ENCODE assay signal across 24 cellular contexts in the genomic region with DNA sequence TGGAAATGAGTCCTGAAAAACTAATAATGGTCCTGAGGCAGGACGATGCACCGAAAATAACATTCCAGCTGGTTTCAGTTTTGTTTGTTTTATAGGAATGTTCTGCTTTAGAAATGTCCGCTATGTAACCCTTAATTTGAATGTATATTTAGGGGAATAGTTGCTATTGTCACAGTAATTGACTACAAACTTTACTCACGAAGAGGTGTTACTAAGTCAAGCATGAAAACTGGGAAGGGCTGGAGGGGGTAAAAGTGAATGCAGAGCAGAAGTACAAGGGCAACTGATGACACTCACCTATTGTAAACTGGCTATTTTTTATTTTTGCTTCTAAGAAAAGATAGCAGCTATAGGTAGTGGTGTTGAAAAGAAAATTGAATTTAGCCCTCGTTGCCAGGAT.
DNase-seq lines count a peak whose midpoint lies in the region; ATAC-seq, FAIRE-seq and TF ChIP-seq lines count a peak whose summit lies in the region.
"Had no signal": no experiment of that assay in that cellular context is flagged by ENCODE, and none has a peak within 500 bp of the region (broad histone marks: within the 10 kb centered on the region; RNA-seq: fewer than 3 reads in every experiment).

No MANE protein-coding gene starts in this region.

- no peaks in the 10 kb centered on the region for H3F3A ChIP-seq in GM23338 (replicated peaks; ENCODE audit: low read depth)

- ATAC-seq in GM23338 (peak; percentile 79), K562 (no peak), psoas muscle (no peak)
- ATAC-seq: HCT116 had no signal

- H3K79me2 ChIP-seq in GM23338 (replicated peaks; ENCODE audit: insufficient read depth) (no peaks in the 10 kb centered on the region), K562 (ENCODE audit: control insufficient read depth, insufficient read depth, low read length) (no peaks in the 10 kb centered on the region)

- H3K27me3 Mint-ChIP-seq in GM23338 (ENCODE audit: insufficient read depth, low read depth, poor library complexity), result peaks cover 2% of the 10 kb centered on the region

- 0 out of 3 replicates have a peak, but pooled peaks cover 5% of the 10 kb centered on the region for H3K36me3 Mint-ChIP-seq in GM23338 (ENCODE audit: low read depth)

- WGBS in K562 (ENCODE audit: insufficient coverage, low coverage, missing lambda C conversion rate), result 69% methylated on average over 5 of the region's 5 CpGs
- WGBS in psoas muscle, 3 donors, result 47 to 60% (median 55%) methylated on average over 5 of the region's 5 CpGs

- no peaks in the 10 kb centered on the region for H3K9me3 ChIP-seq in MG63
- H3K9me3 ChIP-seq in K562 (replicated peaks; ENCODE audit: control insufficient read depth, insufficient read depth, low read depth, low read length), result 0 out of 2 replicates have a peak, but pooled peaks cover 1% of the 10 kb centered on the region
- no peaks in the 10 kb centered on the region for H3K9me3 ChIP-seq in iPS-20b (ENCODE audit: insufficient read depth, low read depth, low read length)
- no peaks in the 10 kb centered on the region for H3K9me3 ChIP-seq in psoas muscle

- H3K36me3 ChIP-seq in GM23338 (ENCODE audit: insufficient read depth) (no peaks in the 10 kb centered on the region), MG63 (no peaks in the 10 kb centered on the region), K562 (ENCODE audit: control insufficient read depth, insufficient read depth, low read length) (no peaks in the 10 kb centered on the region), iPS-20b (ENCODE audit: insufficient read depth, low read depth, low read length) (no peaks in the 10 kb centered on the region), psoas muscle (ENCODE audit: insufficient read depth in 1 of 2, low read depth in 1 of 2) (no peaks in the 10 kb centered on the region)

- BruUV-seq in K562 (replicated peaks; lab: Mats Ljungman, UMichigan), result no TSS peak

- no peak overlapping the region for H3K27ac Mint-ChIP-seq in GM23338

- no peak for TF ChIP-seq RAD21 in K562 (CRISPR knock-in tag; conservative IDR thresholded peaks at IDR 0.05 in 1 of 2, IDR thresholded peaks at IDR 0.05 in 1 of 2)

- TF ChIP-seq CTCF in GM23338 (conservative IDR thresholded peaks at IDR 0.05; ENCODE audit: low read depth in 2 of 2), result no peak
- TF ChIP-seq CTCF in K562 (IDR thresholded peaks at IDR 0.05 in 2 of 3, conservative IDR thresholded peaks at IDR 0.05 in 1 of 3; ENCODE audit: insufficient read depth in 2 of 3, low read depth in 1 of 3, low read length in 3 of 3), result no peak
- no peak for TF ChIP-seq CTCF in psoas muscle (IDR thresholded peaks at IDR 0.05)

- intact Hi-C loops in K562 (cut with micrococcal nuclease) (no loop called here), psoas muscle (cut with DNase I) (no loop called here)

- H3K9ac ChIP-seq in K562 (ENCODE audit: insufficient read depth in 1 of 2, low read depth in 2 of 2, low read length in 2 of 2) (no peak overlapping the region), iPS-20b (ENCODE audit: low read depth, low read length) (peak overlapping the region; percentile 59; the same call in 1 of the 2 replicates)

- H3K4me2 ChIP-seq in GM23338 (peak overlapping the region; percentile 7; the same call in 1 of the 2 replicates), K562 (ENCODE audit: insufficient read depth, low read length) (no peak overlapping the region)

- TF ChIP-seq POLR2A in K562 (conservative IDR thresholded peaks at IDR 0.05), result no peak

- H4K20me1 ChIP-seq in GM23338 (replicated peaks; ENCODE audit: insufficient read depth) (no peaks in the 10 kb centered on the region), K562 (replicated peaks; ENCODE audit: control insufficient read depth, insufficient read depth, low read length) (no peaks in the 10 kb centered on the region)

- CTCF ChIA-PET in K562 (lab: Yijun Ruan, JAX; ENCODE audit: low intra/inter-chr PET ratio), result interaction anchor here (0.6 kb wide), 1 partner anchor 451 kb away, joined by 3 read pairs; no protein-coding TSS in a partner anchor

- peaks cover 37% of the 10 kb centered on the region for H3K4me1 Mint-ChIP-seq in GM23338

- no peak overlapping the region for H3K4me3 ChIP-seq in GM23338
- peak overlapping the region; percentile 30 for H3K4me3 ChIP-seq in MG63
- no peak overlapping the region for H3K4me3 ChIP-seq in K562
- H3K4me3 ChIP-seq in iPS-20b (ENCODE audit: low read length), result peak overlapping the region; percentile 29; the same call in 1 of the 2 replicates
- no peak overlapping the region for H3K4me3 ChIP-seq in psoas muscle

- TF ChIP-seq EP300 in K562 (IDR thresholded peaks at IDR 0.05; ENCODE audit: low read length), result no peak

- no peak overlapping the region for H2AFZ ChIP-seq in GM23338
- peak overlapping the region; percentile 46; the same call in 1 of the 2 replicates for H2AFZ ChIP-seq in K562 (ENCODE audit: low read depth, low read length)

- no peaks in the 10 kb centered on the region for H3K9me2 ChIP-seq in GM23338 (ENCODE audit: insufficient read depth)

- POLR2A ChIA-PET in K562 (lab: Yijun Ruan, JAX), result no interaction called here

- H3K27ac ChIP-seq in GM23338 (ENCODE audit: low read depth), result peak overlapping the region; percentile 87
- H3K27ac ChIP-seq in K562 (ENCODE audit: extremely low read depth, low read depth, low read length), result no peak overlapping the region
- peak overlapping the region; percentile 84 for H3K27ac ChIP-seq in iPS-20b (ENCODE audit: low read length)
- no peak overlapping the region for H3K27ac ChIP-seq in psoas muscle

- H3K9me3 Mint-ChIP-seq in GM23338, result peaks cover 3% of the 10 kb centered on the region; the same call in 1 of the 3 replicates

- FAIRE-seq in K562 (lab: Jason Lieb, UNC), result no peak
- FAIRE-seq: GM12892, GM19239 had no signal

- H3K9me1 ChIP-seq in K562 (ENCODE audit: control insufficient read depth, insufficient read depth, low read length), result no peaks in the 10 kb centered on the region

- peak; percentile 73 for DNase-seq in GM23338 (ENCODE audit: low spot score)
- no peak for DNase-seq in MG63
- no peak for DNase-seq in K562 (ENCODE audit: extremely low read depth in 1 of 4, low spot score in 3 of 4)
- no peak for DNase-seq in psoas muscle
- no peak for DNase-seq in activated naive CD4-positive, alpha-beta T cell treated with anti-CD3 and anti-CD28 coated beads, Interleukin-2, amount 50 U/mL, for 16 hours
- no peak for DNase-seq in ecto neural progenitor cell (ENCODE audit: low spot score)
- DNase-seq in T-helper 1 cell, result no peak
- DNase-seq: 8988T, Calu3, DND-41, Karpas-422, NCI-H1092 treated with DMSO at 0.1 percent for 48 hours, NCI-H1436, NCI-H187, NCI-H2081 treated with DMSO at 0.1 percent for 48 hours, NCI-H2171 treated with DMSO at 0.1 percent for 48 hours, NCI-H524, NCI-H748 treated with DMSO at 0.1 percent for 48 hours, Right ventricle myocardium superior, RPMI8226 had no signal

- H3K4me3 Mint-ChIP-seq in GM23338, result no peak overlapping the region

- in situ Hi-C loops in K562 (cut with MboI), result no loop called here

- H3K27me3 ChIP-seq in GM23338 (ENCODE audit: insufficient read depth) (no peaks in the 10 kb centered on the region), MG63 (no peaks in the 10 kb centered on the region), K562 (ENCODE audit: control insufficient read depth in 2 of 2, insufficient read depth in 2 of 2, low read length in 2 of 2) (no peaks in the 10 kb centered on the region), iPS-20b (ENCODE audit: insufficient read depth, low read length) (no peaks in the 10 kb centered on the region), psoas muscle (ENCODE audit: insufficient read depth in 3 of 3, low read length in 2 of 3) (no peaks in the 10 kb centered on the region)

- H3K4me1 ChIP-seq in GM23338 (ENCODE audit: insufficient read depth) (peaks cover 31% of the 10 kb centered on the region; the same call in 1 of the 2 replicates), K562 (replicated peaks in 1 of 2; ENCODE audit: control insufficient read depth in 2 of 2, insufficient read depth in 2 of 2, low read length in 2 of 2) (no peaks in the 10 kb centered on the region), iPS-20b (ENCODE audit: insufficient read depth, low read length) (peaks cover 42% of the 10 kb centered on the region), psoas muscle (no peaks in the 10 kb centered on the region)

TF ChIP-seq in GM23338, 12 proteins besides CTCF, POLR2A, EP300 and RAD21 (continues in another document):
- peak; percentile 78; the same call in 1 of the 2 replicates for TF ChIP-seq NANOG (IDR thresholded peaks at IDR 0.05; ENCODE audit: borderline replicate concordance)

TF ChIP-seq in K562, 482 proteins besides CTCF, POLR2A, EP300 and RAD21:
- TF ChIP-seq, protein P1, sequence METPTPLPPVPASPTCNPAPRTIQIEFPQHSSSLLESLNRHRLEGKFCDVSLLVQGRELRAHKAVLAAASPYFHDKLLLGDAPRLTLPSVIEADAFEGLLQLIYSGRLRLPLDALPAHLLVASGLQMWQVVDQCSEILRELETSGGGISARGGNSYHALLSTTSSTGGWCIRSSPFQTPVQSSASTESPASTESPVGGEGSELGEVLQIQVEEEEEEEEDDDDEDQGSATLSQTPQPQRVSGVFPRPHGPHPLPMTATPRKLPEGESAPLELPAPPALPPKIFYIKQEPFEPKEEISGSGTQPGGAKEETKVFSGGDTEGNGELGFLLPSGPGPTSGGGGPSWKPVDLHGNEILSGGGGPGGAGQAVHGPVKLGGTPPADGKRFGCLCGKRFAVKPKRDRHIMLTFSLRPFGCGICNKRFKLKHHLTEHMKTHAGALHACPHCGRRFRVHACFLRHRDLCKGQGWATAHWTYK (CRISPR knock-in tag; IDR thresholded peaks at IDR 0.05), result no peak
- TF ChIP-seq MEIS2 (IDR thresholded peaks at IDR 0.05; ENCODE audit: partially characterized antibody) (no peak), HNRNPLL (IDR thresholded peaks at IDR 0.05; ENCODE audit: low read depth, low read length, poor library complexity, severe bottlenecking) (no peak), BCOR (IDR thresholded peaks at IDR 0.05) (no peak)

Comparison
In these comparisons a context has a peak if more than half of its experiments do, and no peak if none do; other contexts are left out.
1. H3K27ac ChIP-seq: peak in GM23338 (single experiment) and iPS-20b (single experiment); none in K562 (single experiment) and psoas muscle (single experiment).
2. H3K4me3 ChIP-seq: peak in MG63 (single experiment) and iPS-20b (single experiment); none in GM23338 (single experiment), K562 (single experiment) and psoas muscle (single experiment).